Comparison of ENCODE assay signal across 8 cellular contexts in the genomic region with DNA sequence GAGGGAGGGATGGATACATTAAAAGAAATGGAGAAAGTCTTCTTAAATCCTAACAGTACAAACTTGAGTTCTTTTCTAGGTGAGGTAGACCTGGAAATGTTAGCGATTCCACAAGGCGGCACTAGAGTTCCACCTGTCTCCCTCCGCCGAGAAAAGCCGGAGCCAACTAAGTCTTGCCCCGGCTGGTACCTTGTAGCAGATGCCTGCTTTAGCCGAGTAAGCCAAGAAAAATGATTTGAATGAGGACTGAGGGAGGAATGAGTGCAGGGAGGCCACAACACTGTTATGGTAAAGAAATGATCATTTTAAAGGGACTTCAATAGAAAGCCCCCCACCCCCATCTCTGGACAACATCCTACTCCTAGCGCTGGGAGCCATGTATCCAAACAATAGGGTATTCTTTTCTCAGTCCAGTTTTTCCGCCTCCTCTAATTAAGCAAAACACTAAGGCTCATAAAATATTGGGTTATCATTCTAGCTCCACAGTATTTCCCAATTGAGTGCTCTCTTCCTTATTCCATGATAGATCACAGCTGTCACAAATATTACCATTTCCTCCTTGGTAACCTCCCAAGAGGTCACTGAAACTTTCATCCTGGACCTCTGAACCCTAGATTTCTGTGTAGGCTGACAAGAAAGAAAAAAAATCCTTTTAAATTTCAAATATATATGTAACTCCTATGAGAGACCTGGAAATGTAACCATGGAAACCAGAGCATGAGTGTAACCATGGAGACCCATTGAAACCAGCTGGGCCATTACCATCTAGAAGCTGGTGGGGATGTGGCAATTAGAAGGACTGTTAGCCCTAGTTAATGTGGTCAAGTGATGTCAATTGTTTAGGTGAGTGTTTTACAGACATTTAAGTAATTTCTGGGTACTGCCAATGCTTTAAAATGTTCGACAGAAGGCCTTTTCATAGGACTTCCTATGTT. TPM values are rescaled to one million over a fixed set of nuclear protein-coding genes. Genes with fewer than 3 reads are reported as not detected.
A peak's percentile ranks its signal among the peaks of the same experiment; 100 is the strongest.
DNase-seq lines count a peak whose midpoint lies in the region; ATAC-seq and TF ChIP-seq lines count a peak whose summit lies in the region.

No MANE protein-coding gene starts in this region.

- H3K4me3 ChIP-seq in A673 (ENCODE audit: low read depth, low read length, poor library complexity, severe bottlenecking) (peak overlapping the region; percentile 52), HUES64 (ENCODE audit: low read length) (peak overlapping the region; percentile 55), OCI-LY7 (ENCODE audit: low read depth, low read length, poor library complexity, severe bottlenecking) (no peak overlapping the region), mucosa of rectum (ENCODE audit: low read length in 2 of 2) (peak overlapping the region; percentile 63 to 71)

- POLR2A ChIA-PET in A673 (lab: Charles Lee; ENCODE audit: low non-redundant PET) (interaction anchor here (0.6 kb wide), 1 partner anchor 235 kb away, joined by 3 read pairs; no protein-coding TSS in a partner anchor), OCI-LY7 (lab: Charles Lee) (interaction anchor here (0.6 to 1.2 kb wide), 4 partner anchors 17 to 282 kb away, joined by 3 read pairs; no protein-coding TSS in a partner anchor)

- intact Hi-C loops in A673 (cut with micrococcal nuclease; ENCODE audit: unreplicated experiment) (loop anchor here (1.0 to 5.0 kb wide), 3 partner anchors 234 to 1275 kb away; no protein-coding TSS in a partner anchor), OCI-LY7 (cut with micrococcal nuclease; ENCODE audit: unreplicated experiment) (loop anchor here (1.0 to 5.0 kb wide), 3 partner anchors 234 to 345 kb away; no protein-coding TSS in a partner anchor)

- ATAC-seq in GM18868 (IDR thresholded peaks at IDR 0.05; ENCODE audit: unreplicated experiment) (peak; percentile 71), esophagus mucosa (peak; percentile 89)

- CTCF ChIA-PET in A673 (lab: Charles Lee): interaction anchor here (0.7 to 2.9 kb wide), 7 partner anchors 8 to 1136 kb away, joined by 3 to 56 read pairs (median 5); a partner anchor contains a TSS
- CTCF ChIA-PET in OCI-LY7 (lab: Charles Lee; ENCODE audit: unreplicated experiment): interaction anchor here (1.3 to 1.4 kb wide), 1 partner anchor 234 kb away, joined by 4 read pairs; no protein-coding TSS in a partner anchor

- WGBS in HUES64: 32% methylated on average over 10 of the region's 10 CpGs

- H2AFZ ChIP-seq in OCI-LY7 (ENCODE audit: low read length): no peak overlapping the region

- TF ChIP-seq CTCF in A673 (conservative IDR thresholded peaks at IDR 0.05; ENCODE audit: low read depth, low read length) (peak; percentile 86), OCI-LY7 (conservative IDR thresholded peaks at IDR 0.05; ENCODE audit: low read length) (peak; percentile 95)

- no peaks in the 10 kb centered on the region for H3K9me3 ChIP-seq in A673 (ENCODE audit: low read depth, low read length, poor library complexity, severe bottlenecking)
- H3K9me3 ChIP-seq in HUES64 (ENCODE audit: insufficient read depth, low read depth, low read length): no peaks in the 10 kb centered on the region
- H3K9me3 ChIP-seq in OCI-LY7 (ENCODE audit: low read length): no peaks in the 10 kb centered on the region
- no peaks in the 10 kb centered on the region for H3K9me3 ChIP-seq in mucosa of rectum (ENCODE audit: control insufficient read depth in 2 of 2, low read length in 2 of 2)

- peaks cover 4% of the 10 kb centered on the region for H3K4me1 ChIP-seq in A673 (ENCODE audit: insufficient read depth, low read length, poor library complexity, severe bottlenecking)
- 0 out of 2 replicates have a peak, but pooled peaks cover 5% of the 10 kb centered on the region for H3K4me1 ChIP-seq in HUES64 (ENCODE audit: insufficient read depth, low read length)
- H3K4me1 ChIP-seq in OCI-LY7 (ENCODE audit: insufficient read depth, low read length, poor library complexity, severe bottlenecking): peaks cover 10% of the 10 kb centered on the region
- H3K4me1 ChIP-seq in mucosa of rectum (ENCODE audit: control insufficient read depth in 2 of 2, insufficient read depth in 2 of 2, low read length in 2 of 2): peaks cover 0 to 7% of the 10 kb centered on the region in 2 donors

- H3K36me3 ChIP-seq in A673 (ENCODE audit: insufficient read depth, low read length, poor library complexity, severe bottlenecking): no peaks in the 10 kb centered on the region
- H3K36me3 ChIP-seq in HUES64 (ENCODE audit: insufficient read depth, low read length): no peaks in the 10 kb centered on the region
- no peaks in the 10 kb centered on the region for H3K36me3 ChIP-seq in OCI-LY7 (ENCODE audit: insufficient read depth, low read length)
- no peaks in the 10 kb centered on the region for H3K36me3 ChIP-seq in mucosa of rectum (ENCODE audit: control insufficient read depth in 2 of 2, insufficient read depth in 2 of 2, low read length in 2 of 2)

- peak overlapping the region; percentile 46; the same call in 1 of the 2 replicates for H3K4me2 ChIP-seq in OCI-LY7 (ENCODE audit: low read length)

- H3K27me3 ChIP-seq in A673 (replicated peaks; ENCODE audit: insufficient read depth, low read depth, low read length, poor library complexity) (no peaks in the 10 kb centered on the region), HUES64 (ENCODE audit: insufficient read depth, low read length) (no peaks in the 10 kb centered on the region), mucosa of rectum (ENCODE audit: control insufficient read depth in 2 of 2, insufficient read depth in 2 of 2, low read length in 2 of 2) (no peaks in the 10 kb centered on the region)

- no peak overlapping the region for H3K9ac ChIP-seq in HUES64 (ENCODE audit: low read depth, low read length)
- H3K9ac ChIP-seq in mucosa of rectum (ENCODE audit: low read depth in 1 of 2, low read length in 2 of 2): peak overlapping the region; percentile 38 to 40

- no peaks in the 10 kb centered on the region for H3K9me2 ChIP-seq in OCI-LY7 (ENCODE audit: insufficient read depth, low read length)

- DNase-seq in A673 (ENCODE audit: low spot score) (peak; percentile 88), OCI-LY7 (ENCODE audit: low spot score) (peak; percentile 77), activated T-cell treated with anti-CD3 and anti-CD28 coated beads for 48 hours (ENCODE audit: low read depth) (peak; percentile 69)
- peak; percentile 40 to 54 for DNase-seq in stimulated activated CD8-positive, alpha-beta memory T cell treated with anti-CD3 and anti-CD28 coated beads, Interleukin-4, amount 100 ng/mL, for 1 hour (ENCODE audit: low read depth in 2 of 2, low spot score in 1 of 2)

- H3K79me2 ChIP-seq in OCI-LY7 (ENCODE audit: insufficient read depth, low read depth, low read length): no peaks in the 10 kb centered on the region

- no TSS peak for BruUV-seq in A673 (replicated peaks; lab: Mats Ljungman, UMichigan)
- no TSS peak for BruUV-seq in OCI-LY7 (replicated peaks; lab: Mats Ljungman, UMichigan)

- no peak overlapping the region for H3K27ac ChIP-seq in A673 (ENCODE audit: low read depth, low read length, poor library complexity, severe bottlenecking)
- H3K27ac ChIP-seq in HUES64 (ENCODE audit: low read depth, low read length): no peak overlapping the region
- H3K27ac ChIP-seq in OCI-LY7 (ENCODE audit: low read depth, low read length, poor library complexity, severe bottlenecking): no peak overlapping the region
- H3K27ac ChIP-seq in mucosa of rectum (ENCODE audit: low read depth in 2 of 2, low read length in 2 of 2): no peak overlapping the region

- H4K20me1 ChIP-seq in OCI-LY7 (ENCODE audit: insufficient read depth, low read length): no peaks in the 10 kb centered on the region

RNA-seq across cellular contexts. Expression of a gene that starts 58.3 kb away (rescaled TPM):
- total RNA-seq in A673 (2021): 29.7 and 33.8 TPM in 2 replicates
- polyA plus RNA-seq in HUES64 (2013, experiment 1 of 2): 17.8 TPM
- polyA plus RNA-seq in HUES64 (2013, experiment 2 of 2): 21.9 TPM
- 50.1 and 54.5 TPM in 2 replicates for total RNA-seq in OCI-LY7 (2014; rRNA removed; shearing (Covaris generic))
- 40.1 and 41.0 TPM in 2 replicates for total RNA-seq in OCI-LY7 (2022)
- total RNA-seq in esophagus mucosa: 13.0 TPM

RNA-seq across cellular contexts. Expression of a gene that starts 58.4 kb away (rescaled TPM):
- total RNA-seq in A673 (2021) (12.8 and 13.4 TPM in 2 replicates), OCI-LY7 (2022) (11.3 and 11.4 TPM in 2 replicates), esophagus mucosa (3.5 TPM)
- 14.2 TPM for polyA plus RNA-seq in HUES64 (2013, experiment 1 of 2)
- polyA plus RNA-seq in HUES64 (2013, experiment 2 of 2): 15.1 TPM
- 5.4 and 6.8 TPM in 2 replicates for total RNA-seq in OCI-LY7 (2014; rRNA removed; shearing (Covaris generic))
